ENCODE assay signal across 23 cellular contexts in the genomic region with DNA sequence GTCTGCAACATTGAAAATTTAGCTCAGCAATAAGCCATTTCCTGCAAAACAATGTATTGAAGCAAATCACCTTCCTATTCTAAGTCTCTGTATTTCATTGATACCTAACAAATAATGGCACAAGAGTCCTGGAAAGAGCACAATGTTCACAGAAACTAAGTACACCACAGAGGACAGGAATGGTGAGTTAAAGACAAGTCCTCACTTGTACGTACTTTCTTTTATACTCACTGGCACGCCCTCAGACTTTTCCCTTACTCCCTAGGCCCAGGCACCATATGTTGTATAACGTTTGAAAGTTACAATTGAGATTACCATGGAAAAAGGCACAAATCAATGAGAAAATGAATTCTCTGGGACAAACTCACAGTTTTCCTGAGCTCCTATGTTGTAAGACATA.
"Had no signal": no experiment of that assay in that cellular context is flagged by ENCODE, and none has a peak within 500 bp of the region (broad histone marks: within the 10 kb centered on the region; RNA-seq: fewer than 3 reads in every experiment).

No MANE protein-coding gene starts in this region.

- DNase-seq: cortex of kidney; dorsolateral prefrontal cortex; effector CD8-positive, alpha-beta T cell; esophagus squamous epithelium; foreskin fibroblast; immature natural killer cell; kidney; left cardiac atrium; left ventricle myocardium superior; mesendoderm; naive B cell; right lobe of liver; stimulated activated CD4-positive, alpha-beta T cell treated with anti-CD3 and anti-CD28 coated beads, Interleukin-4, amount 100 ng/mL, for 1 hour; stimulated activated CD8-positive, alpha-beta memory T cell treated with anti-CD3 and anti-CD28 coated beads, Interleukin-4, amount 100 ng/mL, for 48 hours; stimulated activated naive CD8-positive, alpha-beta T cell treated with anti-CD3 and anti-CD28 coated beads, Interleukin-15, Interleukin-2, amounts not matched to agents 100 U/mL and 50 U/mL, for 24 hours; tibial artery; upper lobe of left lung; uterus had no signal

- ATAC-seq: left cardiac atrium; left ventricle myocardium superior; right lobe of liver; stimulated activated effector memory CD8-positive, alpha-beta T cell treated with anti-CD3 and anti-CD28 coated beads, Interleukin-12 subunit alpha, Interleukin-12 subunit beta, amount 100 ng/mL, for 72 hours; stimulated activated naive CD8-positive, alpha-beta T cell treated with anti-CD3 and anti-CD28 coated beads, Interleukin-15, Interleukin-2, amounts not matched to agents 100 U/mL and 50 U/mL, for 24 hours had no signal

- H3K27ac ChIP-seq: dorsolateral prefrontal cortex, esophagus squamous epithelium, parathyroid adenoma, prostate gland, right lobe of liver, suprapubic skin, tibial artery, upper lobe of left lung, uterus had no signal

- H3K27me3 ChIP-seq: dorsolateral prefrontal cortex, esophagus squamous epithelium, right lobe of liver, suprapubic skin, tibial artery, upper lobe of left lung, uterus had no signal

- H3K4me1 ChIP-seq: esophagus squamous epithelium, parathyroid adenoma, prostate gland, right lobe of liver, suprapubic skin, tibial artery, upper lobe of left lung, uterus had no signal

- H3K36me3 ChIP-seq: esophagus squamous epithelium, prostate gland, right lobe of liver, suprapubic skin, tibial artery, upper lobe of left lung, uterus had no signal

- FAIRE-seq: kidney had no signal

- H3K4me3 ChIP-seq: dorsolateral prefrontal cortex, esophagus squamous epithelium, lung, prostate gland, right lobe of liver, suprapubic skin, tibial artery, upper lobe of left lung, uterus had no signal
